Comparison of ENCODE assay signal across 1 cellular context in genomic region chr17:63774141-63774981, GRCh38.
TF ChIP-seq lines count a peak whose summit lies in the region.

Gene DDX42 (plus strand): TSS chr17:63774170. CDS start chr17:63787050, 12,880 bp downstream.

TF ChIP-seq in H1, 55 proteins besides CTCF, POLR2A, EP300 and RAD21 (continued from another document):
- TF ChIP-seq KDM5A (IDR thresholded peaks at IDR 0.05; ENCODE audit: low read length): no peak
- TF ChIP-seq SP4 (IDR thresholded peaks at IDR 0.05; ENCODE audit: low read length): no peak
- no peak for TF ChIP-seq CHD2 (IDR thresholded peaks at IDR 0.05; ENCODE audit: low read length)
- TF ChIP-seq EGR1 (IDR thresholded peaks at IDR 0.05; ENCODE audit: borderline replicate concordance, low read depth, low read length): no peak
- no peak for TF ChIP-seq YY1 (IDR thresholded peaks at IDR 0.05; ENCODE audit: low read depth, low read length)
- TF ChIP-seq CHD1 (IDR thresholded peaks at IDR 0.05; ENCODE audit: low read depth, low read length): no peak
- TF ChIP-seq SIRT6 (IDR thresholded peaks at IDR 0.05; ENCODE audit: low read length): no peak
- TF ChIP-seq ATF2 (IDR thresholded peaks at IDR 0.05; ENCODE audit: low read length): no peak
- TF ChIP-seq CTBP2 (IDR thresholded peaks at IDR 0.05; ENCODE audit: borderline replicate concordance, insufficient read depth, insufficient read length, low read length): no peak
- TF ChIP-seq TBP (IDR thresholded peaks at IDR 0.05; ENCODE audit: low read depth, low read length): no peak
- TF ChIP-seq JUND (IDR thresholded peaks at IDR 0.05; ENCODE audit: low read length): no peak
- TF ChIP-seq CBX5 (IDR thresholded peaks at IDR 0.05; ENCODE audit: low read depth, low read length): no peak
- TF ChIP-seq RBBP5 (IDR thresholded peaks at IDR 0.05; ENCODE audit: borderline replicate concordance, low read depth, low read length): 0 out of 2 replicates have a peak, but pooled peaks have one; percentile 49
- TF ChIP-seq HDAC2 (IDR thresholded peaks at IDR 0.05; ENCODE audit: borderline replicate concordance in 1 of 2, low read depth in 2 of 2, low read length in 2 of 2): no peak
- peak; percentile 31 for TF ChIP-seq KDM4A (IDR thresholded peaks at IDR 0.05; ENCODE audit: low read depth, low read length, severe bottlenecking)
- TF ChIP-seq TAF7 (optimal IDR thresholded peaks at IDR 0.05; ENCODE audit: borderline replicate concordance, low read depth, low read length): peak; percentile 1
- no peak for TF ChIP-seq SIX5 (IDR thresholded peaks at IDR 0.05; ENCODE audit: low read depth, low read length)
- peak in 1 of 2 experiments; percentile 31; a peak in 1 of 4 replicates for TF ChIP-seq SIN3A (conservative IDR thresholded peaks at IDR 0.05 in 1 of 2, IDR thresholded peaks at IDR 0.05 in 1 of 2; ENCODE audit: low read depth in 1 of 2, low read length in 2 of 2)
- no peak for TF ChIP-seq RNF2 (IDR thresholded peaks at IDR 0.05; ENCODE audit: borderline replicate concordance, low read depth, low read length, missing control alignments, poor library complexity, severe bottlenecking)
- no peak for TF ChIP-seq TEAD4 (IDR thresholded peaks at IDR 0.05; ENCODE audit: low read depth, low read length)
- TF ChIP-seq PHF8 (conservative IDR thresholded peaks at IDR 0.05; ENCODE audit: low read depth, low read length): peak; percentile 95
- TF ChIP-seq, protein P1, sequence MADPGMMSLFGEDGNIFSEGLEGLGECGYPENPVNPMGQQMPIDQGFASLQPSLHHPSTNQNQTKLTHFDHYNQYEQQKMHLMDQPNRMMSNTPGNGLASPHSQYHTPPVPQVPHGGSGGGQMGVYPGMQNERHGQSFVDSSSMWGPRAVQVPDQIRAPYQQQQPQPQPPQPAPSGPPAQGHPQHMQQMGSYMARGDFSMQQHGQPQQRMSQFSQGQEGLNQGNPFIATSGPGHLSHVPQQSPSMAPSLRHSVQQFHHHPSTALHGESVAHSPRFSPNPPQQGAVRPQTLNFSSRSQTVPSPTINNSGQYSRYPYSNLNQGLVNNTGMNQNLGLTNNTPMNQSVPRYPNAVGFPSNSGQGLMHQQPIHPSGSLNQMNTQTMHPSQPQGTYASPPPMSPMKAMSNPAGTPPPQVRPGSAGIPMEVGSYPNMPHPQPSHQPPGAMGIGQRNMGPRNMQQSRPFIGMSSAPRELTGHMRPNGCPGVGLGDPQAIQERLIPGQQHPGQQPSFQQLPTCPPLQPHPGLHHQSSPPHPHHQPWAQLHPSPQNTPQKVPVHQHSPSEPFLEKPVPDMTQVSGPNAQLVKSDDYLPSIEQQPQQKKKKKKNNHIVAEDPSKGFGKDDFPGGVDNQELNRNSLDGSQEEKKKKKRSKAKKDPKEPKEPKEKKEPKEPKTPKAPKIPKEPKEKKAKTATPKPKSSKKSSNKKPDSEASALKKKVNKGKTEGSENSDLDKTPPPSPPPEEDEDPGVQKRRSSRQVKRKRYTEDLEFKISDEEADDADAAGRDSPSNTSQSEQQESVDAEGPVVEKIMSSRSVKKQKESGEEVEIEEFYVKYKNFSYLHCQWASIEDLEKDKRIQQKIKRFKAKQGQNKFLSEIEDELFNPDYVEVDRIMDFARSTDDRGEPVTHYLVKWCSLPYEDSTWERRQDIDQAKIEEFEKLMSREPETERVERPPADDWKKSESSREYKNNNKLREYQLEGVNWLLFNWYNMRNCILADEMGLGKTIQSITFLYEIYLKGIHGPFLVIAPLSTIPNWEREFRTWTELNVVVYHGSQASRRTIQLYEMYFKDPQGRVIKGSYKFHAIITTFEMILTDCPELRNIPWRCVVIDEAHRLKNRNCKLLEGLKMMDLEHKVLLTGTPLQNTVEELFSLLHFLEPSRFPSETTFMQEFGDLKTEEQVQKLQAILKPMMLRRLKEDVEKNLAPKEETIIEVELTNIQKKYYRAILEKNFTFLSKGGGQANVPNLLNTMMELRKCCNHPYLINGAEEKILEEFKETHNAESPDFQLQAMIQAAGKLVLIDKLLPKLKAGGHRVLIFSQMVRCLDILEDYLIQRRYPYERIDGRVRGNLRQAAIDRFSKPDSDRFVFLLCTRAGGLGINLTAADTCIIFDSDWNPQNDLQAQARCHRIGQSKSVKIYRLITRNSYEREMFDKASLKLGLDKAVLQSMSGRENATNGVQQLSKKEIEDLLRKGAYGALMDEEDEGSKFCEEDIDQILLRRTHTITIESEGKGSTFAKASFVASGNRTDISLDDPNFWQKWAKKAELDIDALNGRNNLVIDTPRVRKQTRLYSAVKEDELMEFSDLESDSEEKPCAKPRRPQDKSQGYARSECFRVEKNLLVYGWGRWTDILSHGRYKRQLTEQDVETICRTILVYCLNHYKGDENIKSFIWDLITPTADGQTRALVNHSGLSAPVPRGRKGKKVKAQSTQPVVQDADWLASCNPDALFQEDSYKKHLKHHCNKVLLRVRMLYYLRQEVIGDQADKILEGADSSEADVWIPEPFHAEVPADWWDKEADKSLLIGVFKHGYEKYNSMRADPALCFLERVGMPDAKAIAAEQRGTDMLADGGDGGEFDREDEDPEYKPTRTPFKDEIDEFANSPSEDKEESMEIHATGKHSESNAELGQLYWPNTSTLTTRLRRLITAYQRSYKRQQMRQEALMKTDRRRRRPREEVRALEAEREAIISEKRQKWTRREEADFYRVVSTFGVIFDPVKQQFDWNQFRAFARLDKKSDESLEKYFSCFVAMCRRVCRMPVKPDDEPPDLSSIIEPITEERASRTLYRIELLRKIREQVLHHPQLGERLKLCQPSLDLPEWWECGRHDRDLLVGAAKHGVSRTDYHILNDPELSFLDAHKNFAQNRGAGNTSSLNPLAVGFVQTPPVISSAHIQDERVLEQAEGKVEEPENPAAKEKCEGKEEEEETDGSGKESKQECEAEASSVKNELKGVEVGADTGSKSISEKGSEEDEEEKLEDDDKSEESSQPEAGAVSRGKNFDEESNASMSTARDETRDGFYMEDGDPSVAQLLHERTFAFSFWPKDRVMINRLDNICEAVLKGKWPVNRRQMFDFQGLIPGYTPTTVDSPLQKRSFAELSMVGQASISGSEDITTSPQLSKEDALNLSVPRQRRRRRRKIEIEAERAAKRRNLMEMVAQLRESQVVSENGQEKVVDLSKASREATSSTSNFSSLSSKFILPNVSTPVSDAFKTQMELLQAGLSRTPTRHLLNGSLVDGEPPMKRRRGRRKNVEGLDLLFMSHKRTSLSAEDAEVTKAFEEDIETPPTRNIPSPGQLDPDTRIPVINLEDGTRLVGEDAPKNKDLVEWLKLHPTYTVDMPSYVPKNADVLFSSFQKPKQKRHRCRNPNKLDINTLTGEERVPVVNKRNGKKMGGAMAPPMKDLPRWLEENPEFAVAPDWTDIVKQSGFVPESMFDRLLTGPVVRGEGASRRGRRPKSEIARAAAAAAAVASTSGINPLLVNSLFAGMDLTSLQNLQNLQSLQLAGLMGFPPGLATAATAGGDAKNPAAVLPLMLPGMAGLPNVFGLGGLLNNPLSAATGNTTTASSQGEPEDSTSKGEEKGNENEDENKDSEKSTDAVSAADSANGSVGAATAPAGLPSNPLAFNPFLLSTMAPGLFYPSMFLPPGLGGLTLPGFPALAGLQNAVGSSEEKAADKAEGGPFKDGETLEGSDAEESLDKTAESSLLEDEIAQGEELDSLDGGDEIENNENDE (IDR thresholded peaks at IDR 0.05; ENCODE audit: insufficient replicate concordance, low read length): no peak
- TF ChIP-seq SUZ12 (IDR thresholded peaks at IDR 0.05; ENCODE audit: low read length): no peak
- peak; percentile 60 for TF ChIP-seq ASH2L (IDR thresholded peaks at IDR 0.05; ENCODE audit: low read length)
- no peak for TF ChIP-seq BACH1 (IDR thresholded peaks at IDR 0.05; ENCODE audit: low read length)
- no peak for TF ChIP-seq SP2 (IDR thresholded peaks at IDR 0.05; ENCODE audit: low read length)
- TF ChIP-seq NRF1 (IDR thresholded peaks at IDR 0.05; ENCODE audit: low read depth, low read length): peak; percentile 55
- TF ChIP-seq RFX5 (IDR thresholded peaks at IDR 0.05; ENCODE audit: borderline replicate concordance, low read depth, low read length): no peak
- no peak for TF ChIP-seq RXRA (IDR thresholded peaks at IDR 0.05; ENCODE audit: insufficient read depth, low read depth, low read length)
- TF ChIP-seq CREB1 (IDR thresholded peaks at IDR 0.05): no peak
- no peak; the same call in none of the 2 replicates for TF ChIP-seq POLR2AphosphoS5 (IDR thresholded peaks at IDR 0.05; ENCODE audit: low read depth, low read length)
- TF ChIP-seq GABPA (IDR thresholded peaks at IDR 0.05; ENCODE audit: borderline replicate concordance, insufficient read depth, low read length): no peak
- TF ChIP-seq FOSL1 (IDR thresholded peaks at IDR 0.05; ENCODE audit: insufficient read depth, low read depth, low read length): no peak
- TF ChIP-seq POU5F1 (IDR thresholded peaks at IDR 0.05; ENCODE audit: low read depth, low read length): no peak
- TF ChIP-seq, protein P2, sequence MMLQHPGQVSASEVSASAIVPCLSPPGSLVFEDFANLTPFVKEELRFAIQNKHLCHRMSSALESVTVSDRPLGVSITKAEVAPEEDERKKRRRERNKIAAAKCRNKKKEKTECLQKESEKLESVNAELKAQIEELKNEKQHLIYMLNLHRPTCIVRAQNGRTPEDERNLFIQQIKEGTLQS (IDR thresholded peaks at IDR 0.05; ENCODE audit: insufficient read depth, low read depth, low read length): no peak
- TF ChIP-seq E2F6 (IDR thresholded peaks at IDR 0.05): no peak
- no peak for TF ChIP-seq SAP30 (IDR thresholded peaks at IDR 0.05; ENCODE audit: insufficient read depth, insufficient replicate concordance, low read length)
